21 cellular contexts compared by ENCODE assay signal in genomic region chr15:62737551-62737950, GRCh38.
"Had no signal": no experiment of that assay in that cellular context is flagged by ENCODE, and none has a peak within 500 bp of the region (broad histone marks: within the 10 kb centered on the region; RNA-seq: fewer than 3 reads in every experiment).

No MANE protein-coding gene starts in this region.

- H3K36me3 Mint-ChIP-seq: activated CD4-positive, alpha-beta memory T cell treated with anti-CD3 and anti-CD28 coated beads for 36 hours; activated naive CD8-positive, alpha-beta T cell treated with anti-CD3 and anti-CD28 coated beads for 36 hours; stimulated activated effector memory CD8-positive, alpha-beta T cell treated with anti-CD3 and anti-CD28 coated beads, Interleukin-12 subunit alpha, Interleukin-12 subunit beta, amount 100 ng/mL, for 72 hours had no signal

- H3K9me3 ChIP-seq: colonic mucosa, left lung, right atrium auricular region had no signal

- H3K4me3 ChIP-seq: colonic mucosa, left lung, neural progenitor cell, right atrium auricular region, skin epidermis had no signal

- H3K27ac Mint-ChIP-seq: activated CD4-positive, alpha-beta memory T cell treated with anti-CD3 and anti-CD28 coated beads for 36 hours; activated naive CD8-positive, alpha-beta T cell treated with anti-CD3 and anti-CD28 coated beads for 36 hours; activated T-helper 1 cell treated with anti-CD3 and anti-CD28 coated beads, Interleukin-12 subunit alpha, Interleukin-12 subunit beta, Interleukin-2, Interleukin-4 antibody, amounts not matched to agents 30 ng/mL and 10 ng/mL and 1 ng/mL, durations not matched to agents 14 hours and 24 hours and 36 hours; neural progenitor cell; progenitor cell of endocrine pancreas; stimulated activated effector memory CD8-positive, alpha-beta T cell treated with anti-CD3 and anti-CD28 coated beads, Interleukin-12 subunit alpha, Interleukin-12 subunit beta, amount 100 ng/mL, for 72 hours had no signal

- H3K27me3 ChIP-seq: colonic mucosa, left lung, neural progenitor cell, right atrium auricular region had no signal

- H3K4me3 Mint-ChIP-seq: activated CD4-positive, alpha-beta memory T cell treated with anti-CD3 and anti-CD28 coated beads for 36 hours; activated naive CD8-positive, alpha-beta T cell treated with anti-CD3 and anti-CD28 coated beads for 36 hours; activated T-helper 1 cell treated with anti-CD3 and anti-CD28 coated beads, Interleukin-12 subunit alpha, Interleukin-12 subunit beta, Interleukin-2, Interleukin-4 antibody, amounts not matched to agents 30 ng/mL and 10 ng/mL and 1 ng/mL, durations not matched to agents 14 hours and 24 hours and 36 hours; brain; central memory CD8-positive, alpha-beta T cell; neural progenitor cell; stimulated activated effector memory CD8-positive, alpha-beta T cell treated with anti-CD3 and anti-CD28 coated beads, Interleukin-12 subunit alpha, Interleukin-12 subunit beta, amount 100 ng/mL, for 72 hours had no signal

- DNase-seq: activated CD4-positive, alpha-beta memory T cell treated with anti-CD3 and anti-CD28 coated beads for 36 hours; activated CD4-positive, alpha-beta T cell treated with anti-CD3 and anti-CD28 coated beads for 4 hours; activated gamma-delta T cell treated with Interleukin-2 at 50 U/mL for 16 hours; activated naive CD8-positive, alpha-beta T cell treated with anti-CD3 and anti-CD28 coated beads for 36 hours; activated T-cell treated with anti-CD3 and anti-CD28 coated beads for 4 hours; amniotic stem cell; colonic mucosa; foreskin melanocyte; head of caudate nucleus; kidney; left lung; stimulated activated CD4-positive, alpha-beta T cell treated with anti-CD3 and anti-CD28 coated beads, Interleukin-15, amount 100 ng/mL, for 24 hours; stimulated activated CD4-positive, alpha-beta T cell treated with anti-CD3 and anti-CD28 coated beads, Interleukin-4, amount 100 ng/mL, for 24 hours had no signal

- H3K4me2 ChIP-seq: neural progenitor cell had no signal

- H3K36me3 ChIP-seq: colonic mucosa, left lung, neural progenitor cell had no signal

- ATAC-seq: left lung; stimulated activated effector memory CD8-positive, alpha-beta T cell treated with anti-CD3 and anti-CD28 coated beads, Interleukin-12 subunit alpha, Interleukin-12 subunit beta, amount 100 ng/mL, for 72 hours had no signal

- H3K27me3 Mint-ChIP-seq: activated naive CD8-positive, alpha-beta T cell treated with anti-CD3 and anti-CD28 coated beads for 36 hours; brain; progenitor cell of endocrine pancreas had no signal

- H3K9ac ChIP-seq: neural progenitor cell had no signal

- H3K9me3 Mint-ChIP-seq: activated CD4-positive, alpha-beta memory T cell treated with anti-CD3 and anti-CD28 coated beads for 36 hours; activated naive CD8-positive, alpha-beta T cell treated with anti-CD3 and anti-CD28 coated beads for 36 hours; activated T-helper 1 cell treated with anti-CD3 and anti-CD28 coated beads, Interleukin-12 subunit alpha, Interleukin-12 subunit beta, Interleukin-2, Interleukin-4 antibody, amounts not matched to agents 30 ng/mL and 10 ng/mL and 1 ng/mL, durations not matched to agents 14 hours and 24 hours and 36 hours; brain; central memory CD8-positive, alpha-beta T cell; neural progenitor cell; stimulated activated effector memory CD8-positive, alpha-beta T cell treated with anti-CD3 and anti-CD28 coated beads, Interleukin-12 subunit alpha, Interleukin-12 subunit beta, amount 100 ng/mL, for 72 hours had no signal

- H3K27ac ChIP-seq: colonic mucosa, left lung, neural progenitor cell, right atrium auricular region, skin epidermis had no signal

- H3K4me1 ChIP-seq: colonic mucosa had no signal

- FAIRE-seq: kidney had no signal

- H2AFZ ChIP-seq: neural progenitor cell had no signal
